Comparison of ENCODE assay signal across 2 cellular contexts in genomic region chr15:78306176-78306774, GRCh38.
TF ChIP-seq lines count a peak whose summit lies in the region.

No MANE protein-coding gene starts in this region.

TF ChIP-seq in IMR-90, 13 proteins besides CTCF, POLR2A, EP300 and RAD21:
- TF ChIP-seq RCOR1 (IDR thresholded peaks at IDR 0.05; ENCODE audit: insufficient replicate concordance, low read length) (no peak), NFE2L2 (IDR thresholded peaks at IDR 0.05; ENCODE audit: low read depth, low read length) (no peak)
TF ChIP-seq in IMR-90: peak in this region for 0.

TF ChIP-seq in K562, 482 proteins besides CTCF, POLR2A, EP300 and RAD21 (continues in another document):
- TF ChIP-seq SMARCE1 (IDR thresholded peaks at IDR 0.05) (peak; percentile 60; the same call in 1 of the 2 replicates), GTF3C2 (IDR thresholded peaks at IDR 0.05; ENCODE audit: borderline replicate concordance, extremely low read depth, insufficient read length) (no peak), GATAD2A (IDR thresholded peaks at IDR 0.05) (peak; percentile 71; the same call in 1 of the 2 replicates), ZNF146 (CRISPR knock-in tag; IDR thresholded peaks at IDR 0.05; ENCODE audit: unreplicated experiment) (no peak), HDGF (IDR thresholded peaks at IDR 0.05) (peak; percentile 62; the same call in 1 of the 2 replicates), NFRKB (IDR thresholded peaks at IDR 0.05; ENCODE audit: low read depth) (0 out of 2 replicates have a peak, but pooled peaks have one; percentile 38), KAT2B (IDR thresholded peaks at IDR 0.05; ENCODE audit: low read depth, low read length) (no peak), NFE2 (IDR thresholded peaks at IDR 0.05; ENCODE audit: low read depth) (peak; percentile 76), TBL1XR1 (IDR thresholded peaks at IDR 0.05; ENCODE audit: low read length in 2 of 2) (peak in 1 of 2 experiments; percentile 53; a peak in 1 of 4 replicates), HLTF (IDR thresholded peaks at IDR 0.05) (0 out of 2 replicates have a peak, but pooled peaks have one; percentile 53), HDAC2 (IDR thresholded peaks at IDR 0.05) (peak; percentile 95), ATF7 (IDR thresholded peaks at IDR 0.05) (peak; percentile 45), RBM25 (IDR thresholded peaks at IDR 0.05; ENCODE audit: low read depth, low read length, severe bottlenecking) (peak; percentile 66), SMARCA4 (IDR thresholded peaks at IDR 0.05) (peak; percentile 75), ZNF316 (IDR thresholded peaks at IDR 0.05) (peak; percentile 91), SOX6 (IDR thresholded peaks at IDR 0.05) (peak; percentile 43; the same call in 1 of the 2 replicates), STAT6 (CRISPR knock-in tag; IDR thresholded peaks at IDR 0.05) (no peak), PREB (CRISPR knock-in tag; IDR thresholded peaks at IDR 0.05) (no peak), EHMT2 (IDR thresholded peaks at IDR 0.05) (peak; percentile 63; the same call in 1 of the 2 replicates), TCF3 (CRISPR knock-in tag; IDR thresholded peaks at IDR 0.05) (peak; percentile 32; the same call in 1 of the 2 replicates), DACH1 (IDR thresholded peaks at IDR 0.05; ENCODE audit: partially characterized antibody) (peak; percentile 40), ZNF239 (CRISPR knock-in tag; IDR thresholded peaks at IDR 0.05) (no peak), MCM3 (IDR thresholded peaks at IDR 0.05) (no peak), NCOA6 (IDR thresholded peaks at IDR 0.05) (no peak), KAT7 (CRISPR knock-in tag; IDR thresholded peaks at IDR 0.05; ENCODE audit: borderline replicate concordance) (no peak), SUPT5H (IDR thresholded peaks at IDR 0.05) (no peak), ETV6 (IDR thresholded peaks at IDR 0.05; ENCODE audit: borderline replicate concordance in 1 of 2, low read depth in 2 of 2, low read length in 1 of 2) (peak; percentile 84 to 85; a peak in 3 of 4 replicates), ETV6 (CRISPR knock-in tag; IDR thresholded peaks at IDR 0.05; ENCODE audit: borderline replicate concordance) (no peak), ARID1B (IDR thresholded peaks at IDR 0.05) (peak; percentile 79), TBP (optimal IDR thresholded peaks at IDR 0.05; ENCODE audit: low read depth, low read length) (no peak), ZKSCAN3 (CRISPR knock-in tag; IDR thresholded peaks at IDR 0.05) (no peak), ZNF354B (CRISPR knock-in tag; IDR thresholded peaks at IDR 0.05) (no peak), MAFG (tag; conservative IDR thresholded peaks at IDR 0.05) (peak; percentile 61), ZNF431 (CRISPR knock-in tag; IDR thresholded peaks at IDR 0.05) (no peak), NCOA4 (IDR thresholded peaks at IDR 0.05; ENCODE audit: partially characterized antibody) (peak; percentile 40), ZNF280A (IDR thresholded peaks at IDR 0.05; ENCODE audit: low read depth, partially characterized antibody) (no peak), BCOR (IDR thresholded peaks at IDR 0.05) (peak; percentile 99), CREB3 (tag; conservative IDR thresholded peaks at IDR 0.05; ENCODE audit: low read depth) (no peak), MTA3 (IDR thresholded peaks at IDR 0.05; ENCODE audit: borderline replicate concordance) (peak; percentile 61; the same call in 1 of the 2 replicates), TFE3 (CRISPR knock-in tag; IDR thresholded peaks at IDR 0.05) (no peak), FOXK1 (CRISPR knock-in tag; IDR thresholded peaks at IDR 0.05; ENCODE audit: borderline replicate concordance) (no peak), MAZ (CRISPR knock-in tag; conservative IDR thresholded peaks at IDR 0.05 in 1 of 2, IDR thresholded peaks at IDR 0.05 in 1 of 2) (peak in 1 of 2 experiments; percentile 50; a peak in 2 of 4 replicates), E2F8 (IDR thresholded peaks at IDR 0.05; ENCODE audit: low read depth, partially characterized antibody) (peak; percentile 34), ZFX (CRISPR knock-in tag; IDR thresholded peaks at IDR 0.05) (peak; percentile 52), ZEB2 (IDR thresholded peaks at IDR 0.05) (peak; percentile 43; the same call in 1 of the 2 replicates), EP400 (IDR thresholded peaks at IDR 0.05) (peak; percentile 67; the same call in 1 of the 2 replicates), SMARCC2 (IDR thresholded peaks at IDR 0.05; ENCODE audit: low read depth) (peak; percentile 55), NKRF (IDR thresholded peaks at IDR 0.05; ENCODE audit: borderline replicate concordance) (no peak), TCF7L2 (IDR thresholded peaks at IDR 0.05; ENCODE audit: low read depth, low read length) (no peak), SAFB2 (IDR thresholded peaks at IDR 0.05; ENCODE audit: borderline replicate concordance, low read depth, low read length, severe bottlenecking) (no peak), PHF20 (IDR thresholded peaks at IDR 0.05; ENCODE audit: partially characterized antibody) (peak; percentile 86), NFIC (IDR thresholded peaks at IDR 0.05) (0 out of 2 replicates have a peak, but pooled peaks have one; percentile 20), NR1H2 (CRISPR knock-in tag; IDR thresholded peaks at IDR 0.05) (no peak), RBM15 (IDR thresholded peaks at IDR 0.05; ENCODE audit: insufficient read depth, low read length) (no peak), LARP7 (IDR thresholded peaks at IDR 0.05) (no peak), STAT5A (IDR thresholded peaks at IDR 0.05; ENCODE audit: borderline replicate concordance, low read length) (peak; percentile 46; the same call in 1 of the 2 replicates), CXXC5 (CRISPR knock-in tag; IDR thresholded peaks at IDR 0.05) (no peak), SMARCA5 (IDR thresholded peaks at IDR 0.05) (peak; percentile 92; the same call in 1 of the 2 replicates), PHF8 (IDR thresholded peaks at IDR 0.05; ENCODE audit: borderline replicate concordance, low read length) (0 out of 2 replicates have a peak, but pooled peaks have one; percentile 26), GTF2F1 (IDR thresholded peaks at IDR 0.05; ENCODE audit: low read depth, low read length) (no peak)
